In the genomic region with DNA sequence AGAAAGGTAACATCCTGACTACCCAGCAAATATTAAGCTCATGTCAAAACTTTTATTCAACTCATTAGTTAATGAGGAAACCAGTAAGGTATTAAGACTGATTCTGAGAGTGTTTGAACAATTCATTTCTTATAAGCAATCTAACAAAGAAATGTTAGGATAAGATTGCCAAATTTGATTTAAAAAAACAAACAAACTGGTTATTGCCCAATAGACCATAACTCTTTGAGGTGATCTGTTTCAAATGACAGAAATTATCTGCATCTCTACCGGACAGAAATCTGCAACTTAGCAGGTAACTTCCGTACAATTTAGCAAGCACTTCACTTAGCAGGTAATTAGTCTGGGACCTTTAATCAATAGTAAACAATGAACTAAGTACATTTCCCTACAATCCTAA, we compare ENCODE assay signal across 30 cellular contexts.
"Had no signal": no experiment of that assay in that cellular context is flagged by ENCODE, and none has a peak within 500 bp of the region (broad histone marks: within the 10 kb centered on the region; RNA-seq: fewer than 3 reads in every experiment).

No MANE protein-coding gene starts in this region.

- H3K27me3 ChIP-seq: ascending aorta, breast epithelium, cardiac muscle cell, colonic mucosa had no signal

- H3K9me3 ChIP-seq: ascending aorta, breast epithelium, colonic mucosa, esophagus squamous epithelium, gastroesophageal sphincter, heart right ventricle had no signal

- DNase-seq: activated CD4-positive, alpha-beta memory T cell treated with anti-CD3 and anti-CD28 coated beads, Interleukin-2, amount 10 ng/mL, durations not matched to agents 7 days and 5 days; activated CD4-positive, alpha-beta T cell treated with anti-CD3 and anti-CD28 coated beads for 1 hour; activated CD4-positive, alpha-beta T cell treated with anti-CD3 and anti-CD28 coated beads for 4 hours; activated CD4-positive, alpha-beta T cell treated with anti-CD3 and anti-CD28 coated beads, Interleukin-2, amount 10 ng/mL, durations not matched to agents 7 days and 5 days; activated CD4-positive, alpha-beta T cell treated with anti-CD3 and anti-CD28 coated beads, Interleukin-2, amount 50 U/mL, for 4 hours; activated CD8-positive, alpha-beta memory T cell treated with anti-CD3 and anti-CD28 coated beads, Interleukin-2, amount 50 U/mL, for 48 hours; activated gamma-delta T cell; activated naive CD4-positive, alpha-beta T cell; activated naive CD4-positive, alpha-beta T cell treated with anti-CD3 and anti-CD28 coated beads, Interleukin-2, amount 10 ng/mL, durations not matched to agents 7 days and 5 days; activated naive CD8-positive, alpha-beta T cell treated with anti-CD3 and anti-CD28 coated beads, Interleukin-2, amount 10 ng/mL, durations not matched to agents 7 days and 5 days; activated T-cell treated with anti-CD3 and anti-CD28 coated beads for 4 hours; activated T-cell treated with anti-CD3 and anti-CD28 coated beads, Interleukin-2, amount 50 U/mL, for 24 hours; activated T-cell treated with anti-CD3 and anti-CD28 coated beads, Interleukin-2, amount 50 U/mL, for 72 hours; central memory CD4-positive, alpha-beta T cell; cerebellar nuclear complex; colonic mucosa; effector CD8-positive, alpha-beta T cell; esophagus squamous epithelium; foreskin melanocyte; heart right ventricle; T-helper 2 cell had no signal

- H3K4me3 ChIP-seq: ascending aorta, breast epithelium, cardiac muscle cell, colonic mucosa, esophagus squamous epithelium, gastroesophageal sphincter, heart right ventricle had no signal

- FAIRE-seq: endometrium, endothelial cell of umbilical vein had no signal

- ATAC-seq: activated naive CD4-positive, alpha-beta T cell treated with anti-CD3 and anti-CD28 coated beads, Interleukin-2, amount 50 U/mL, for 72 hours; activated T-cell treated with anti-CD3 and anti-CD28 coated beads, Interleukin-2, amount 50 U/mL, for 72 hours; gastroesophageal sphincter; heart right ventricle; WTC11 had no signal

- H3K27ac ChIP-seq: ascending aorta, breast epithelium, cardiac muscle cell, colonic mucosa, epithelial cell of prostate, esophagus squamous epithelium, gastroesophageal sphincter, heart right ventricle had no signal

- H3K4me1 ChIP-seq: ascending aorta, breast epithelium, colonic mucosa, esophagus squamous epithelium, gastroesophageal sphincter, heart right ventricle had no signal

- H3K36me3 ChIP-seq: ascending aorta, breast epithelium, cardiac muscle cell, colonic mucosa, esophagus squamous epithelium, gastroesophageal sphincter, heart right ventricle had no signal
